8 cellular contexts compared by ENCODE assay signal in the genomic region with DNA sequence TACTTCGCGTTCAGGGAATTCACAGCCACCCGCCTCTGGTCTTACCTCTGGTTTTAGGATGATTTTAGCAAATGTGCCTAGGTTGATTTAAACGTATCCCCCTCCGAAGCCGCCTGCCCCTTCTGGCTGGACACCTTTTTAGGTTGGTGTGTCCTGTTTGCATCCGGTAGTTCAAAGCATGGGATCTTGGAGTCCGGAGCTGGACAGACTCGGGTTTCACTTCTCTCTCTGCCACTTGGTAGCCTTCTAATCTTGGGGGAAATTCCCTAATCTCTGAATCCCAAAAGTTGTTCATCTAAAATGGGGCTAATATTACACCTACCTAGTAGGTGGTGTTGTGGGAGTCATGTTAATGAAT. TPM values are rescaled to one million over a fixed set of nuclear protein-coding genes. Genes with fewer than 3 reads are reported as not detected.
DNase-seq lines count a peak whose midpoint lies in the region; ATAC-seq and TF ChIP-seq lines count a peak whose summit lies in the region.
"Had no signal": no experiment of that assay in that cellular context is flagged by ENCODE, and none has a peak within 500 bp of the region (broad histone marks: within the 10 kb centered on the region; RNA-seq: fewer than 3 reads in every experiment).

No MANE protein-coding gene starts in this region.

- peak overlapping the region; percentile 93 for H3K27ac Mint-ChIP-seq in activated CD8-positive, alpha-beta T cell treated with anti-CD3 and anti-CD28 coated beads for 36 hours

- no peak overlapping the region for H3K9ac ChIP-seq in liver (ENCODE audit: low read depth in 1 of 2, low read length in 2 of 2)

- TF ChIP-seq CTCF in activated CD8-positive, alpha-beta T cell treated with anti-CD3 and anti-CD28 coated beads for 36 hours (IDR thresholded peaks at IDR 0.05): no peak
- no peak for TF ChIP-seq CTCF in liver (IDR thresholded peaks at IDR 0.05; ENCODE audit: low read depth, low read length, missing input control)

- H3K27ac ChIP-seq in liver (ENCODE audit: low read depth in 1 of 2, low read length in 2 of 2) (no peak overlapping the region), urinary bladder (ENCODE audit: low read depth) (no peak overlapping the region)

- no peaks in the 10 kb centered on the region for H3K27me3 ChIP-seq in liver (ENCODE audit: control insufficient read depth in 4 of 4, insufficient read depth in 4 of 4, low read length in 3 of 4)

- H3K36me3 ChIP-seq in liver (ENCODE audit: control insufficient read depth in 4 of 4, insufficient read depth in 3 of 4, low read depth in 1 of 4, low read length in 3 of 4) (no peaks in the 10 kb centered on the region), urinary bladder (ENCODE audit: insufficient read depth) (no peaks in the 10 kb centered on the region)

- POLR2A ChIA-PET in activated CD8-positive, alpha-beta T cell treated with anti-CD3 and anti-CD28 coated beads for 36 hours (lab: Charles Lee): interaction anchor here (0.6 to 2.1 kb wide), 8 partner anchors 9 to 89 kb away, joined by 3 to 9 read pairs (median 4); no protein-coding TSS in a partner anchor

- peaks cover 0 to 16% (median 12%) of the 10 kb centered on the region in 4 donors for H3K4me1 ChIP-seq in liver (ENCODE audit: control insufficient read depth in 4 of 4, insufficient read depth in 4 of 4, low read length in 3 of 4)
- no peaks in the 10 kb centered on the region for H3K4me1 ChIP-seq in urinary bladder (ENCODE audit: insufficient read depth)

- DNase-seq in activated CD8-positive, alpha-beta T cell treated with anti-CD3 and anti-CD28 coated beads for 36 hours: no peak
- no peak for DNase-seq in NCI-H1092 treated with DMSO at 0.1 percent for 48 hours (lab: John Stamatoyannopoulos, UW)

- intact Hi-C loops in activated CD8-positive, alpha-beta T cell treated with anti-CD3 and anti-CD28 coated beads for 36 hours (cut with micrococcal nuclease): loop anchor here (2.0 kb wide), 1 partner anchor 38 kb away; no protein-coding TSS in a partner anchor

- peak overlapping the region; percentile 96 for H3K4me3 Mint-ChIP-seq in activated CD8-positive, alpha-beta T cell treated with anti-CD3 and anti-CD28 coated beads for 36 hours

- H3K27me3 Mint-ChIP-seq in activated CD8-positive, alpha-beta T cell treated with anti-CD3 and anti-CD28 coated beads for 36 hours: no peaks in the 10 kb centered on the region

- H3K36me3 Mint-ChIP-seq in activated CD8-positive, alpha-beta T cell treated with anti-CD3 and anti-CD28 coated beads for 36 hours (ENCODE audit: low read depth): peaks cover 44% of the 10 kb centered on the region

- CTCF ChIA-PET in activated CD8-positive, alpha-beta T cell treated with anti-CD3 and anti-CD28 coated beads for 36 hours (lab: Charles Lee): interaction anchor here (0.7 to 4.7 kb wide), 15 partner anchors 8 to 114 kb away, joined by 3 to 82 read pairs (median 4); a partner anchor contains a TSS

- no peaks in the 10 kb centered on the region for H3K9me3 Mint-ChIP-seq in activated CD8-positive, alpha-beta T cell treated with anti-CD3 and anti-CD28 coated beads for 36 hours

- peak overlapping the region; percentile 59 to 97 (median 75) for H3K4me3 ChIP-seq in liver (ENCODE audit: low read depth in 1 of 3, low read length in 3 of 3)
- peak overlapping the region; percentile 60 for H3K4me3 ChIP-seq in urinary bladder (ENCODE audit: low read depth, low read length)

- H3K9me3 ChIP-seq in liver (ENCODE audit: control insufficient read depth in 4 of 4, low read length in 3 of 4): no peaks in the 10 kb centered on the region

- ATAC-seq in GM18907 (IDR thresholded peaks at IDR 0.05; ENCODE audit: unreplicated experiment) (peak; percentile 23), HG02981 (IDR thresholded peaks at IDR 0.05; ENCODE audit: unreplicated experiment) (peak; percentile 15), esophagus mucosa (no peak)
- peak; percentile 4 for ATAC-seq in activated CD8-positive, alpha-beta T cell treated with anti-CD3 and anti-CD28 coated beads for 36 hours

- TF ChIP-seq RAD21 in liver (IDR thresholded peaks at IDR 0.05): no peak

- H3K4me1 Mint-ChIP-seq in activated CD8-positive, alpha-beta T cell treated with anti-CD3 and anti-CD28 coated beads for 36 hours (ENCODE audit: low read depth): peaks cover 33% of the 10 kb centered on the region

- under 1% methylated on average over 9 of the region's 9 CpGs for WGBS in liver
- under 1% methylated on average over 9 of the region's 9 CpGs for WGBS in urinary bladder

TF ChIP-seq in liver, 16 proteins besides CTCF, POLR2A, EP300 and RAD21:
- TF ChIP-seq HNF4G (IDR thresholded peaks at IDR 0.05) (no peak), EGR1 (IDR thresholded peaks at IDR 0.05; ENCODE audit: low read depth in 2 of 2) (no peak), SP1 (IDR thresholded peaks at IDR 0.05) (no peak), JUND (IDR thresholded peaks at IDR 0.05) (no peak), HNF4A (conservative IDR thresholded peaks at IDR 0.05) (no peak), FOXA1 (IDR thresholded peaks at IDR 0.05) (no peak), GABPA (IDR thresholded peaks at IDR 0.05 in 1 of 2, conservative IDR thresholded peaks at IDR 0.05 in 1 of 2) (no peak), FOXA2 (IDR thresholded peaks at IDR 0.05) (no peak), NR2F2 (IDR thresholded peaks at IDR 0.05) (no peak), RXRA (IDR thresholded peaks at IDR 0.05) (no peak), YY1 (IDR thresholded peaks at IDR 0.05) (no peak), TAF1 (conservative IDR thresholded peaks at IDR 0.05) (no peak)
- TF ChIP-seq, protein P1, sequence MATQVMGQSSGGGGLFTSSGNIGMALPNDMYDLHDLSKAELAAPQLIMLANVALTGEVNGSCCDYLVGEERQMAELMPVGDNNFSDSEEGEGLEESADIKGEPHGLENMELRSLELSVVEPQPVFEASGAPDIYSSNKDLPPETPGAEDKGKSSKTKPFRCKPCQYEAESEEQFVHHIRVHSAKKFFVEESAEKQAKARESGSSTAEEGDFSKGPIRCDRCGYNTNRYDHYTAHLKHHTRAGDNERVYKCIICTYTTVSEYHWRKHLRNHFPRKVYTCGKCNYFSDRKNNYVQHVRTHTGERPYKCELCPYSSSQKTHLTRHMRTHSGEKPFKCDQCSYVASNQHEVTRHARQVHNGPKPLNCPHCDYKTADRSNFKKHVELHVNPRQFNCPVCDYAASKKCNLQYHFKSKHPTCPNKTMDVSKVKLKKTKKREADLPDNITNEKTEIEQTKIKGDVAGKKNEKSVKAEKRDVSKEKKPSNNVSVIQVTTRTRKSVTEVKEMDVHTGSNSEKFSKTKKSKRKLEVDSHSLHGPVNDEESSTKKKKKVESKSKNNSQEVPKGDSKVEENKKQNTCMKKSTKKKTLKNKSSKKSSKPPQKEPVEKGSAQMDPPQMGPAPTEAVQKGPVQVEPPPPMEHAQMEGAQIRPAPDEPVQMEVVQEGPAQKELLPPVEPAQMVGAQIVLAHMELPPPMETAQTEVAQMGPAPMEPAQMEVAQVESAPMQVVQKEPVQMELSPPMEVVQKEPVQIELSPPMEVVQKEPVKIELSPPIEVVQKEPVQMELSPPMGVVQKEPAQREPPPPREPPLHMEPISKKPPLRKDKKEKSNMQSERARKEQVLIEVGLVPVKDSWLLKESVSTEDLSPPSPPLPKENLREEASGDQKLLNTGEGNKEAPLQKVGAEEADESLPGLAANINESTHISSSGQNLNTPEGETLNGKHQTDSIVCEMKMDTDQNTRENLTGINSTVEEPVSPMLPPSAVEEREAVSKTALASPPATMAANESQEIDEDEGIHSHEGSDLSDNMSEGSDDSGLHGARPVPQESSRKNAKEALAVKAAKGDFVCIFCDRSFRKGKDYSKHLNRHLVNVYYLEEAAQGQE (IDR thresholded peaks at IDR 0.05): no peak
- TF ChIP-seq, protein P2, sequence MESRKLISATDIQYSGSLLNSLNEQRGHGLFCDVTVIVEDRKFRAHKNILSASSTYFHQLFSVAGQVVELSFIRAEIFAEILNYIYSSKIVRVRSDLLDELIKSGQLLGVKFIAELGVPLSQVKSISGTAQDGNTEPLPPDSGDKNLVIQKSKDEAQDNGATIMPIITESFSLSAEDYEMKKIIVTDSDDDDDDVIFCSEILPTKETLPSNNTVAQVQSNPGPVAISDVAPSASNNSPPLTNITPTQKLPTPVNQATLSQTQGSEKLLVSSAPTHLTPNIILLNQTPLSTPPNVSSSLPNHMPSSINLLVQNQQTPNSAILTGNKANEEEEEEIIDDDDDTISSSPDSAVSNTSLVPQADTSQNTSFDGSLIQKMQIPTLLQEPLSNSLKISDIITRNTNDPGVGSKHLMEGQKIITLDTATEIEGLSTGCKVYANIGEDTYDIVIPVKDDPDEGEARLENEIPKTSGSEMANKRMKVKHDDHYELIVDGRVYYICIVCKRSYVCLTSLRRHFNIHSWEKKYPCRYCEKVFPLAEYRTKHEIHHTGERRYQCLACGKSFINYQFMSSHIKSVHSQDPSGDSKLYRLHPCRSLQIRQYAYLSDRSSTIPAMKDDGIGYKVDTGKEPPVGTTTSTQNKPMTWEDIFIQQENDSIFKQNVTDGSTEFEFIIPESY (IDR thresholded peaks at IDR 0.05): no peak
- TF ChIP-seq, protein P3, sequence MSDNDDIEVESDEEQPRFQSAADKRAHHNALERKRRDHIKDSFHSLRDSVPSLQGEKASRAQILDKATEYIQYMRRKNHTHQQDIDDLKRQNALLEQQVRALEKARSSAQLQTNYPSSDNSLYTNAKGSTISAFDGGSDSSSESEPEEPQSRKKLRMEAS (IDR thresholded peaks at IDR 0.05): no peak
- TF ChIP-seq, protein P4, sequence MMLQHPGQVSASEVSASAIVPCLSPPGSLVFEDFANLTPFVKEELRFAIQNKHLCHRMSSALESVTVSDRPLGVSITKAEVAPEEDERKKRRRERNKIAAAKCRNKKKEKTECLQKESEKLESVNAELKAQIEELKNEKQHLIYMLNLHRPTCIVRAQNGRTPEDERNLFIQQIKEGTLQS (IDR thresholded peaks at IDR 0.05): no peak

RNA-seq across cellular contexts. Expression of a gene that starts 0.7 kb away (rescaled TPM):
- total RNA-seq in activated CD8-positive, alpha-beta T cell treated with anti-CD3 and anti-CD28 coated beads for 36 hours: 100 to 1,000 TPM; 180 TPM
- total RNA-seq in liver (10 to 100 TPM in 1 of 2 donors, 1 to 10 TPM in 1; 1.8 to 41.9 TPM), urinary bladder (31.5 TPM), esophagus mucosa (24.4 TPM)
- polyA plus RNA-seq in liver (1 to 10 TPM; 1.7 to 2.7 TPM), urinary bladder (4.3 TPM)

RNA-seq across cellular contexts. Expression of a gene that starts 23.1 kb away (rescaled TPM):
- not detected for total RNA-seq in activated CD8-positive, alpha-beta T cell treated with anti-CD3 and anti-CD28 coated beads for 36 hours
- not detected for total RNA-seq in liver
- under 1 TPM in 1 of 2 donors, not detected in 1; 0.17 TPM for polyA plus RNA-seq in liver
- total RNA-seq in urinary bladder: not detected
- not detected for polyA plus RNA-seq in urinary bladder
- total RNA-seq in esophagus mucosa: not detected
- polyA plus RNA-seq: adipose tissue had no signal
